ENCODE assay signal across 9 cellular contexts in the genomic region with DNA sequence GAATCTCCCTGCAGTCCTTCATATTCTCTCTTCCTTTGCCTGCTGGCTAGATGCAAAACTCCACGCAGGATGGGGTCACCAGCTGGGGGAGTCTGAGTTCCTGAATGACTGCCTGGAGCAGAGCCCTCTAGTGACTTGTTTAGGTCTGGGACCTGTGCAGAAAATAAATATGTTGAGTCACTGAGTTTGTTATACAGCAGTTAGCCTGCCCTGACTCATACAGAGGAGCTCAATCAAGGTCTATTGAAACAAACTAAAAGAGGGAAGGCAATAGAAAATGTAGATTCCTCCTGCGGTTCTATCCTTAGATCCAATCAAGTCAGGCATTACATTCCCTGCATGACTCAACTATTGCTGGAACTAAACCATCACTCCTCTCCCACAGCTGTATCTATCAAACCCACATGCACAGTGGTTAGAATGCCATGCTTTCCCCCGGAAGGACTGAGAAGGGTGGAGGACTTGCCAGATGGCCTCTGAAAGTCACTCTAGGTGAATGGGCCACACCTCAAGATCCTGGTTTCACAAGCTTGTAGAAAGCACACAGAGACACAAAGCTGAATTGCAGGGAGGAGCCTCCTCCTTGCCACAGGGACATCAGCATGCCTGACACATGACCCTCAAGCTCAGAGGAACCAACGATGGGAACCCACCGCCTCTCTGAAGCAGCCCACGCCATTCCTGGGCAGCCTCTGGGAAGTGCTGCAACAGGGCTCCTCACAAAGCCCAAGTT.
DNase-seq lines count a peak whose midpoint lies in the region; ATAC-seq and TF ChIP-seq lines count a peak whose summit lies in the region.
"Had no signal": no experiment of that assay in that cellular context is flagged by ENCODE, and none has a peak within 500 bp of the region (broad histone marks: within the 10 kb centered on the region; RNA-seq: fewer than 3 reads in every experiment).

No MANE protein-coding gene starts in this region.

- no peak overlapping the region for H3K4me2 ChIP-seq in H9 (ENCODE audit: insufficient read depth, insufficient read length, low read length)
- no peak overlapping the region for H3K4me2 ChIP-seq in hepatocyte

- no peak for ATAC-seq in CD4-positive, alpha-beta T cell (ENCODE audit: poor library complexity)
- ATAC-seq in HG02884 (IDR thresholded peaks at IDR 0.05; ENCODE audit: unreplicated experiment): no peak

- H3K27ac ChIP-seq in H9 (ENCODE audit: insufficient read length, low read depth, low read length) (no peak overlapping the region), hepatocyte (peak overlapping the region; percentile 27)
- no peak overlapping the region for H3K27ac ChIP-seq in CD4-positive, alpha-beta T cell (ENCODE audit: low read depth, low read length)

- no peak overlapping the region for H4K5ac ChIP-seq in H9 (ENCODE audit: insufficient read length, low read depth, low read length)

- H4K20me1 ChIP-seq in H9 (ENCODE audit: control insufficient read depth, insufficient read depth, insufficient read length): no peaks in the 10 kb centered on the region
- no peaks in the 10 kb centered on the region for H4K20me1 ChIP-seq in hepatocyte (ENCODE audit: insufficient read depth, poor library complexity, severe bottlenecking)

- peak; percentile 84 for DNase-seq in AG20443 (ENCODE audit: low spot score)
- DNase-seq in H9: no peak
- peak; percentile 52 for DNase-seq in SW480 (ENCODE audit: low spot score)
- peak; percentile 52 for DNase-seq in hepatocyte (ENCODE audit: low spot score)
- no peak for DNase-seq in T-helper 9 cell
- DNase-seq in islet precursor cell: no peak
- DNase-seq in CD4-positive, alpha-beta T cell: no peak

- H3K56ac ChIP-seq in H9 (ENCODE audit: insufficient read length, low read depth, low read length): no peak overlapping the region

- no peak overlapping the region for H3K27ac Mint-ChIP-seq in H9
- H3K27ac Mint-ChIP-seq in CD4-positive, alpha-beta T cell: no peak overlapping the region

- H3K79me1 ChIP-seq in H9 (ENCODE audit: insufficient read depth, low read depth, low read length, poor library complexity, severe bottlenecking): no peaks in the 10 kb centered on the region

- no peak overlapping the region for H4K8ac ChIP-seq in H9 (replicated peaks; ENCODE audit: insufficient read length, low read depth, low read length)

- H3K27me3 ChIP-seq in H9 (ENCODE audit: insufficient read depth, low read length): no peaks in the 10 kb centered on the region
- H3K27me3 ChIP-seq in hepatocyte: no peaks in the 10 kb centered on the region
- H3K27me3 ChIP-seq in CD4-positive, alpha-beta T cell (ENCODE audit: control insufficient read depth, insufficient read depth, low read length): no peaks in the 10 kb centered on the region

- no peak overlapping the region for H3K18ac ChIP-seq in H9 (ENCODE audit: insufficient read length, low read depth, low read length)

- no peak overlapping the region for H3K4ac ChIP-seq in H9 (ENCODE audit: low read depth, low read length)

- H3K4me1 Mint-ChIP-seq in H9: peaks cover 15 to 45% of the 10 kb centered on the region in 2 experiments
- no peaks in the 10 kb centered on the region for H3K4me1 Mint-ChIP-seq in CD4-positive, alpha-beta T cell (ENCODE audit: low read depth)

- peaks cover 2% of the 10 kb centered on the region for H3K27me3 Mint-ChIP-seq in H9 (ENCODE audit: low read depth)
- H3K27me3 Mint-ChIP-seq in CD4-positive, alpha-beta T cell: peaks cover 11% of the 10 kb centered on the region

- H3K23ac ChIP-seq in H9 (ENCODE audit: insufficient read length, low read depth, low read length): no peak overlapping the region

- H3K4me3 Mint-ChIP-seq in H9: no peak overlapping the region
- no peak overlapping the region for H3K4me3 Mint-ChIP-seq in CD4-positive, alpha-beta T cell
- H3K4me3 Mint-ChIP-seq: nephron had no signal

- no peak overlapping the region for H3K14ac ChIP-seq in H9 (ENCODE audit: insufficient read depth, low read length)

- no peaks in the 10 kb centered on the region for H3K36me3 ChIP-seq in hepatocyte (replicated peaks; ENCODE audit: insufficient read depth, low read depth)

- H3K23me2 ChIP-seq in H9 (ENCODE audit: insufficient read length, low read depth, low read length, poor library complexity, severe bottlenecking): no peaks in the 10 kb centered on the region

- WGBS in H9 (ENCODE audit: extremely low coverage, insufficient read length, low lambda C conversion rate): no CpG with 5 or more reads among the region's 6 CpGs
- WGBS in hepatocyte (ENCODE audit: low lambda C conversion rate, missing lambda C conversion rate): 81% methylated on average over 6 of the region's 6 CpGs

- H3T11ph ChIP-seq in H9 (ENCODE audit: low read length): no peak overlapping the region

- H4K91ac ChIP-seq in H9 (ENCODE audit: insufficient read length, low read depth, low read length): no peak overlapping the region

- no peak overlapping the region for H2BK5ac ChIP-seq in H9 (ENCODE audit: insufficient read length, low read length)

- CTCF ChIA-PET in CD4-positive, alpha-beta T cell (lab: Charles Lee): no interaction called here

- H3K9me2 ChIP-seq in hepatocyte (replicated peaks; ENCODE audit: insufficient read depth): no peaks in the 10 kb centered on the region

- no peak overlapping the region for H3K4me3 ChIP-seq in hepatocyte

- H2AK5ac ChIP-seq in H9 (ENCODE audit: insufficient read length, low read length): no peak overlapping the region

- POLR2A ChIA-PET in CD4-positive, alpha-beta T cell (lab: Charles Lee): interaction anchor here (1.4 kb wide), 1 partner anchor 9 kb away, joined by 3 read pairs; no protein-coding TSS in a partner anchor

- no peak overlapping the region for H2BK120ac ChIP-seq in H9 (ENCODE audit: low read depth, low read length, poor library complexity, severe bottlenecking)

- H2AFZ ChIP-seq in H9 (ENCODE audit: low read length) (no peak overlapping the region), hepatocyte (no peak overlapping the region)

- H3K9me3 ChIP-seq in H9 (ENCODE audit: control insufficient read depth, low read depth, low read length) (no peaks in the 10 kb centered on the region), hepatocyte (ENCODE audit: low read depth) (no peaks in the 10 kb centered on the region)
- no peaks in the 10 kb centered on the region for H3K9me3 ChIP-seq in CD4-positive, alpha-beta T cell (ENCODE audit: control insufficient read depth, low read length)

- H3K36me3 Mint-ChIP-seq in H9 (ENCODE audit: insufficient read depth in 1 of 3, low read depth in 3 of 3): no peaks in the 10 kb centered on the region; a peak in 1 of 7 replicates
- H3K36me3 Mint-ChIP-seq in CD4-positive, alpha-beta T cell (ENCODE audit: low read depth): no peaks in the 10 kb centered on the region

- no peaks in the 10 kb centered on the region for H3K4me1 ChIP-seq in H9 (ENCODE audit: insufficient read depth, low read length)
- peaks cover 28% of the 10 kb centered on the region for H3K4me1 ChIP-seq in hepatocyte (ENCODE audit: insufficient read depth)

- intact Hi-C loops in CD4-positive, alpha-beta T cell (cut with DNase I, micrococcal nuclease): loop anchor here in 1 of 2 experiments (1.0 kb wide), 1 partner anchor 11 kb away; no protein-coding TSS in a partner anchor

- TF ChIP-seq CTCF in H9 (conservative IDR thresholded peaks at IDR 0.05): peak; percentile 54
- TF ChIP-seq CTCF in hepatocyte (IDR thresholded peaks at IDR 0.05; ENCODE audit: poor library complexity): peak; percentile 29
- TF ChIP-seq CTCF in CD4-positive, alpha-beta T cell (IDR thresholded peaks at IDR 0.05): no peak

- no peak overlapping the region for H2BK12ac ChIP-seq in H9 (ENCODE audit: insufficient read length, low read depth, low read length)

- H3K79me2 ChIP-seq in H9 (ENCODE audit: insufficient read depth, low read length): no peaks in the 10 kb centered on the region
- peaks cover 2% of the 10 kb centered on the region for H3K79me2 ChIP-seq in hepatocyte

- H2BK20ac ChIP-seq in H9 (ENCODE audit: low read depth, low read length, poor library complexity, severe bottlenecking): no peak overlapping the region

- no peak overlapping the region for H3K9ac ChIP-seq in H9 (ENCODE audit: extremely low read depth, insufficient read length, low read length)

- H2BK15ac ChIP-seq in H9 (ENCODE audit: low read depth, low read length): no peak overlapping the region

- H3K9me3 Mint-ChIP-seq in H9: no peaks in the 10 kb centered on the region
- H3K9me3 Mint-ChIP-seq in CD4-positive, alpha-beta T cell: no peaks in the 10 kb centered on the region
- H3K9me3 Mint-ChIP-seq: nephron had no signal

Comparison
In these comparisons a context has a peak if more than half of its experiments do, and no peak if none do; other contexts are left out.
1. DNase-seq: peak in AG20443 (single experiment), SW480 (single experiment) and hepatocyte (single experiment); none in H9 (single experiment), T-helper 9 cell (single experiment), islet precursor cell (single experiment) and CD4-positive, alpha-beta T cell (0 of 10).